ENCODE assay signal across 15 cellular contexts in genomic region chr20:11156922-11157321, GRCh38.
"Had no signal": no experiment of that assay in that cellular context is flagged by ENCODE, and none has a peak within 500 bp of the region (broad histone marks: within the 10 kb centered on the region; RNA-seq: fewer than 3 reads in every experiment).

No MANE protein-coding gene starts in this region.

- H3K36me3 Mint-ChIP-seq: naive thymus-derived CD8-positive, alpha-beta T cell had no signal

- ATAC-seq: effector memory CD8-positive, alpha-beta T cell; left colon; mucosa of descending colon; naive thymus-derived CD8-positive, alpha-beta T cell had no signal

- H3K36me3 ChIP-seq: esophagus squamous epithelium, stomach, thoracic aorta, transverse colon had no signal

- FAIRE-seq: small intestine had no signal

- H3K27me3 Mint-ChIP-seq: effector memory CD8-positive, alpha-beta T cell; naive thymus-derived CD8-positive, alpha-beta T cell had no signal

- H3K9me3 ChIP-seq: esophagus squamous epithelium, mucosa of descending colon, stomach, thoracic aorta, transverse colon had no signal

- H3K9me3 Mint-ChIP-seq: dendritic cell treated with granulocyte-macrophage colony-stimulating factor and Interleukin-4, amounts not matched to agents 40 ng/mL and 50 ng/mL, for 4 days; effector memory CD8-positive, alpha-beta T cell had no signal

- DNase-seq: effector memory CD8-positive, alpha-beta T cell; esophagus squamous epithelium; foreskin fibroblast; left colon; mucosa of descending colon; naive thymus-derived CD8-positive, alpha-beta T cell; posterior cingulate gyrus; small intestine; stimulated activated CD4-positive, alpha-beta T cell treated with anti-CD3 and anti-CD28 coated beads, Interleukin-12 subunit alpha, Interleukin-12 subunit beta, amount 100 ng/mL, for 4 hours; stimulated activated naive CD4-positive, alpha-beta T cell; stomach; substantia nigra; transverse colon had no signal

- H3K4me1 Mint-ChIP-seq: naive thymus-derived CD8-positive, alpha-beta T cell had no signal

- H3K27me3 ChIP-seq: esophagus squamous epithelium, stomach, transverse colon had no signal

- H3K4me3 ChIP-seq: esophagus squamous epithelium, mucosa of descending colon, stomach, thoracic aorta, transverse colon had no signal

- H3K27ac ChIP-seq: esophagus squamous epithelium, stomach, thoracic aorta, transverse colon had no signal

- H3K4me3 Mint-ChIP-seq: dendritic cell treated with granulocyte-macrophage colony-stimulating factor and Interleukin-4, amounts not matched to agents 40 ng/mL and 50 ng/mL, for 4 days; effector memory CD8-positive, alpha-beta T cell; naive thymus-derived CD8-positive, alpha-beta T cell had no signal

- H3K27ac Mint-ChIP-seq: dendritic cell treated with granulocyte-macrophage colony-stimulating factor and Interleukin-4, amounts not matched to agents 40 ng/mL and 50 ng/mL, for 4 days; effector memory CD8-positive, alpha-beta T cell; naive thymus-derived CD8-positive, alpha-beta T cell had no signal
